ENCODE assay signal across 8 cellular contexts in genomic region chr1:229664133-229664689, GRCh38. TPM values are rescaled to one million over a fixed set of nuclear protein-coding genes. Genes with fewer than 3 reads are reported as not detected.
A peak's percentile ranks its signal among the peaks of the same experiment; 100 is the strongest.
DNase-seq lines count a peak whose midpoint lies in the region; ATAC-seq and TF ChIP-seq lines count a peak whose summit lies in the region.

No MANE protein-coding gene starts in this region.

- no peaks in the 10 kb centered on the region for H3K27me3 ChIP-seq in BE2C

- ATAC-seq in HG02623 (IDR thresholded peaks at IDR 0.05; ENCODE audit: unreplicated experiment) (peak; percentile 52), sciatic nerve (no peak), GM19463 (IDR thresholded peaks at IDR 0.05; ENCODE audit: unreplicated experiment) (no peak)
- ATAC-seq in activated CD4-positive, alpha-beta T cell treated with anti-CD3 and anti-CD28 coated beads for 36 hours, result peak; percentile 95

- no peak overlapping the region for H3K4me3 ChIP-seq in BE2C (ENCODE audit: low read depth, low read length)

- no peaks in the 10 kb centered on the region for H3K27me3 Mint-ChIP-seq in activated CD4-positive, alpha-beta T cell treated with anti-CD3 and anti-CD28 coated beads for 36 hours

- CTCF ChIA-PET in activated CD4-positive, alpha-beta T cell treated with anti-CD3 and anti-CD28 coated beads for 36 hours (lab: Charles Lee), result interaction anchor here (1.0 kb wide), 1 partner anchor 29 kb away, joined by 5 read pairs; no protein-coding TSS in a partner anchor

- no peak for TF ChIP-seq CTCF in BE2C (IDR thresholded peaks at IDR 0.05; ENCODE audit: low read depth, low read length)

- intact Hi-C loops in activated CD4-positive, alpha-beta T cell treated with anti-CD3 and anti-CD28 coated beads for 36 hours (cut with DNase I, micrococcal nuclease), result loop anchor here (1.0 to 10.0 kb wide), 7 partner anchors 28 to 446 kb away; partner anchors contain the start of gene GALNT2 (in 2 of the 2)
- intact Hi-C loops in sciatic nerve (cut with DNase I), result loop anchor here (1.0 kb wide), 1 partner anchor 646 kb away; no protein-coding TSS in a partner anchor

- H3K4me3 Mint-ChIP-seq in activated CD4-positive, alpha-beta T cell treated with anti-CD3 and anti-CD28 coated beads for 36 hours, result no peak overlapping the region

- H3K9me3 ChIP-seq in BE2C, result no peaks in the 10 kb centered on the region; the same call in 1 of the 2 replicates

- peaks cover 12% of the 10 kb centered on the region for H3K4me1 ChIP-seq in BE2C

- H3K36me3 Mint-ChIP-seq in activated CD4-positive, alpha-beta T cell treated with anti-CD3 and anti-CD28 coated beads for 36 hours (ENCODE audit: low read depth), result peaks cover 36% of the 10 kb centered on the region

- DNase-seq in BE2C (peak; percentile 67), dermis microvascular lymphatic vessel endothelial cell (ENCODE audit: low read depth in 2 of 2) (peak; percentile 39 to 91), DMS114 treated with DMSO at 0.1 percent for 48 hours (lab: John Stamatoyannopoulos, UW; ENCODE audit: unreplicated experiment) (no peak), sciatic nerve (ENCODE audit: low spot score) (no peak)
- DNase-seq in activated CD4-positive, alpha-beta T cell treated with anti-CD3 and anti-CD28 coated beads for 36 hours, result peak; percentile 96
- DNase-seq in stimulated activated CD4-positive, alpha-beta T cell treated with anti-CD3 and anti-CD28 coated beads, Interleukin-4, amount 100 ng/mL, for 48 hours (ENCODE audit: low read depth in 2 of 2), result peak; percentile 85 to 89

- H3K4me1 Mint-ChIP-seq in activated CD4-positive, alpha-beta T cell treated with anti-CD3 and anti-CD28 coated beads for 36 hours, result peaks cover 8% of the 10 kb centered on the region

- H3K9me3 Mint-ChIP-seq in activated CD4-positive, alpha-beta T cell treated with anti-CD3 and anti-CD28 coated beads for 36 hours (ENCODE audit: low read depth), result no peaks in the 10 kb centered on the region

- H3K27ac Mint-ChIP-seq in activated CD4-positive, alpha-beta T cell treated with anti-CD3 and anti-CD28 coated beads for 36 hours, result no peak overlapping the region

- H3K36me3 ChIP-seq in BE2C, result peaks cover 50% of the 10 kb centered on the region

- POLR2A ChIA-PET in activated CD4-positive, alpha-beta T cell treated with anti-CD3 and anti-CD28 coated beads for 36 hours (lab: Charles Lee), result no interaction called here

RNA-seq across cellular contexts. Expression of gene URB2, which starts 38.2 kb away (rescaled TPM):
- polyA plus RNA-seq in BE2C (2012; ENCODE audit: insufficient read depth, insufficient read length, low read depth), result 25.3 TPM
- 10 to 100 TPM; 13.9 to 16.5 TPM for total RNA-seq in activated CD4-positive, alpha-beta T cell treated with anti-CD3 and anti-CD28 coated beads for 36 hours
- total RNA-seq in dermis microvascular lymphatic vessel endothelial cell (8.2 and 9.6 TPM in 2 replicates), sciatic nerve (8.2 TPM)

RNA-seq across cellular contexts. Expression of gene TAF5L, which starts 38.3 kb away (rescaled TPM):
- 53.5 TPM for polyA plus RNA-seq in BE2C (2012; ENCODE audit: insufficient read depth, insufficient read length, low read depth)
- total RNA-seq in activated CD4-positive, alpha-beta T cell treated with anti-CD3 and anti-CD28 coated beads for 36 hours, result 10 to 100 TPM; 16.5 to 17.6 TPM
- total RNA-seq in dermis microvascular lymphatic vessel endothelial cell, result 21.7 and 28.1 TPM in 2 replicates
- total RNA-seq in sciatic nerve, result 15.2 TPM

Comparison
In these comparisons a context has a peak if more than half of its experiments do, and no peak if none do; other contexts are left out.
1. DNase-seq: peak in BE2C (single experiment), activated CD4-positive, alpha-beta T cell treated with anti-CD3 and anti-CD28 coated beads for 36 hours (single experiment), dermis microvascular lymphatic vessel endothelial cell (2 of 2) and stimulated activated CD4-positive, alpha-beta T cell treated with anti-CD3 and anti-CD28 coated beads, Interleukin-4, amount 100 ng/mL, for 48 hours (2 of 2); none in DMS114 treated with DMSO at 0.1 percent for 48 hours (single experiment) and sciatic nerve (single experiment).
2. ATAC-seq: peak in HG02623 (single experiment) and activated CD4-positive, alpha-beta T cell treated with anti-CD3 and anti-CD28 coated beads for 36 hours (single experiment); none in sciatic nerve (single experiment) and GM19463 (single experiment).